Comparison of ENCODE assay signal across 20 cellular contexts in the genomic region with DNA sequence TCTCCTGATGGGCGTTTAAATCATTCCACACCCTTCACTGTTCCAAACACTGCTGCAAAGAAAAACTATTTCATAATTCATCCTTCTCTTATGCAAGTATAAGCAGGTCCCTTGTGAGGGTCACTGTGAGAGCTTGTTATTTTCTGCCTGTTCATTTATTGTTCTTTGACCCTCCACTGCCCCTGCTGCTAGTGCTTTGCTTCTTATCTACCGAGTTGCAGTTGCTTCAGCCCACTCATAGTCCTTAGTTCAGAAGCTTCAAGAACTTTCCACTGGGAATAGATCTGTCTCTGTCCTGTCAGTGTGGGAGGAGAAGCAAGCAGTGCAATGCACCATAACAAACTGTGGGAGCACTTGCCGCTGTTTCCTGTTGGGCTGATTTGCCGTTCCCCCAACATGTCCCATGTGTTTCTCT. TPM values are rescaled to one million over a fixed set of nuclear protein-coding genes. Genes with fewer than 3 reads are reported as not detected.
DNase-seq lines count a peak whose midpoint lies in the region; ATAC-seq and TF ChIP-seq lines count a peak whose summit lies in the region.
"Had no signal": no experiment of that assay in that cellular context is flagged by ENCODE, and none has a peak within 500 bp of the region (broad histone marks: within the 10 kb centered on the region; RNA-seq: fewer than 3 reads in every experiment).

No MANE protein-coding gene starts in this region.

- H3K27ac Mint-ChIP-seq in HFFc6 (peak overlapping the region; percentile 16; the same call in 1 of the 2 replicates), nephron progenitor cell (peak overlapping the region; percentile 63)
- H3K27ac Mint-ChIP-seq: T-helper 1 cell treated with Interleukin-12 subunit alpha and Interleukin-12 subunit beta and Interleukin-4 antibody, amounts not matched to agents 30 μg/mL and 1 μg/mL, for 36 hours had no signal

- DNase-seq in HFFc6: no peak
- DNase-seq in adipocyte (ENCODE audit: low read depth): peak; percentile 28
- peak; percentile 80 for DNase-seq in fibroblast of pulmonary artery (ENCODE audit: low read depth)
- no peak for DNase-seq in nephron progenitor cell
- DNase-seq in stimulated activated CD4-positive, alpha-beta T cell treated with anti-CD3 and anti-CD28 coated beads, Interleukin-12 subunit alpha, Interleukin-12 subunit beta, amount 100 ng/mL, for 4 hours: no peak
- no peak for DNase-seq in epidermal melanocyte (ENCODE audit: insufficient read length, low spot score)
- DNase-seq: ACHN; activated CD8-positive, alpha-beta memory T cell treated with anti-CD3 and anti-CD28 coated beads, Interleukin-2, amount 50 U/mL, for 4 hours; central memory CD4-positive, alpha-beta T cell; foreskin melanocyte; GM23248; mammary epithelial cell; MM.1S; NCI-H2171 treated with DMSO at 0.1 percent for 48 hours; NCI-H524 treated with DMSO at 0.1 percent for 48 hours; nucleus accumbens had no signal

- no peak overlapping the region for H3K9ac ChIP-seq in adipocyte (ENCODE audit: low read length)
- H3K9ac ChIP-seq: BLaER1, GM23248 had no signal

- no peaks in the 10 kb centered on the region for H3K9me3 ChIP-seq in adipocyte (ENCODE audit: control insufficient read depth, low read length)
- H3K9me3 ChIP-seq: BLaER1 had no signal

- H3K4me1 ChIP-seq in adipocyte (ENCODE audit: control insufficient read depth, insufficient read depth, low read length): peaks cover 14% of the 10 kb centered on the region
- H3K4me1 ChIP-seq: BLaER1 had no signal

- peaks cover 2% of the 10 kb centered on the region; the same call in 1 of the 2 replicates for H3K27me3 Mint-ChIP-seq in HFFc6 (ENCODE audit: insufficient read depth)
- H3K27me3 Mint-ChIP-seq in nephron progenitor cell (ENCODE audit: low read depth, poor library complexity): peaks cover 9% of the 10 kb centered on the region

- TF ChIP-seq CTCF in HFFc6 (IDR thresholded peaks at IDR 0.05) (no peak), fibroblast of pulmonary artery (IDR thresholded peaks at IDR 0.05; ENCODE audit: low read length, missing control alignments) (no peak), nephron progenitor cell (IDR thresholded peaks at IDR 0.05) (no peak)

- H3K4me3 ChIP-seq in adipocyte (ENCODE audit: low read length) (peak overlapping the region; percentile 2), fibroblast of pulmonary artery (replicated peaks; ENCODE audit: low read depth, low read length) (no peak overlapping the region)
- H3K4me3 ChIP-seq: BLaER1, GM23248 had no signal

- H3K4me3 Mint-ChIP-seq in HFFc6: no peak overlapping the region
- no peak overlapping the region for H3K4me3 Mint-ChIP-seq in nephron progenitor cell
- H3K4me3 Mint-ChIP-seq: T-helper 1 cell treated with Interleukin-12 subunit alpha and Interleukin-12 subunit beta and Interleukin-4 antibody, amounts not matched to agents 30 μg/mL and 1 μg/mL, for 36 hours had no signal

- H3K27me3 ChIP-seq in adipocyte (replicated peaks; ENCODE audit: control insufficient read depth, insufficient read depth, low read length): no peaks in the 10 kb centered on the region
- H3K27me3 ChIP-seq: BLaER1 had no signal

- H3K36me3 Mint-ChIP-seq in HFFc6 (ENCODE audit: low read depth): peaks cover 23% of the 10 kb centered on the region
- H3K36me3 Mint-ChIP-seq in nephron progenitor cell (ENCODE audit: low read depth): peaks cover 40% of the 10 kb centered on the region

- H3K36me3 ChIP-seq in adipocyte (ENCODE audit: control insufficient read depth, insufficient read depth, low read length, severe bottlenecking): peaks cover 30% of the 10 kb centered on the region
- H3K36me3 ChIP-seq: BLaER1 had no signal

- ATAC-seq in GM21576 (IDR thresholded peaks at IDR 0.05; ENCODE audit: unreplicated experiment) (no peak), HG02798 (IDR thresholded peaks at IDR 0.05; ENCODE audit: poor library complexity, unreplicated experiment) (no peak)

- H3K4me1 Mint-ChIP-seq in HFFc6 (ENCODE audit: low read depth) (peaks cover 13% of the 10 kb centered on the region), nephron progenitor cell (peaks cover 12% of the 10 kb centered on the region)

- H3K9me3 Mint-ChIP-seq in HFFc6 (no peaks in the 10 kb centered on the region), nephron progenitor cell (peaks cover 8% of the 10 kb centered on the region)

RNA-seq across cellular contexts. Expression of a gene that starts 39.8 kb away (rescaled TPM):
- 10 to 100 TPM; 27.3 to 38.4 (median 31.3) TPM for total RNA-seq in HFFc6 (2021; fragmentation: NEBNext Ultra II Directional; extraction: Animal tissue kit (Norgen Biotek cat#: 25700))

Comparison
In these comparisons a context has a peak if more than half of its experiments do, and no peak if none do; other contexts are left out.
1. DNase-seq: peak in adipocyte (single experiment) and fibroblast of pulmonary artery (single experiment); none in HFFc6 (single experiment), nephron progenitor cell (single experiment), stimulated activated CD4-positive, alpha-beta T cell treated with anti-CD3 and anti-CD28 coated beads, Interleukin-12 subunit alpha, Interleukin-12 subunit beta, amount 100 ng/mL, for 4 hours (single experiment) and epidermal melanocyte (single experiment).